Comparison of ENCODE assay signal across 23 cellular contexts in genomic region chr1:55448261-55448660, GRCh38.
DNase-seq lines count a peak whose midpoint lies in the region; ATAC-seq, FAIRE-seq and TF ChIP-seq lines count a peak whose summit lies in the region.
"Had no signal": no experiment of that assay in that cellular context is flagged by ENCODE, and none has a peak within 500 bp of the region (broad histone marks: within the 10 kb centered on the region; RNA-seq: fewer than 3 reads in every experiment).

No MANE protein-coding gene starts in this region.

- peaks cover 17% of the 10 kb centered on the region for H3K4me1 ChIP-seq in PC-9 (replicated peaks; ENCODE audit: insufficient read depth)
- H3K4me1 ChIP-seq in endothelial cell of umbilical vein (ENCODE audit: control insufficient read depth, extremely low read depth, insufficient read depth, low read length): peaks cover 28% of the 10 kb centered on the region

- H3K4me2 ChIP-seq in PC-9 (peak overlapping the region; percentile 29), endothelial cell of umbilical vein (ENCODE audit: insufficient read depth, low read length) (peak overlapping the region; percentile 36)

- H3K9me1 ChIP-seq in endothelial cell of umbilical vein (replicated peaks; ENCODE audit: control insufficient read depth, extremely low read depth, insufficient read depth, low read length): no peaks in the 10 kb centered on the region

- no peaks in the 10 kb centered on the region for H3K36me3 ChIP-seq in PC-9 (ENCODE audit: low read depth)
- no peaks in the 10 kb centered on the region for H3K36me3 ChIP-seq in endothelial cell of umbilical vein (ENCODE audit: control insufficient read depth in 2 of 2, extremely low read depth in 1 of 2, insufficient read depth in 2 of 2, low read length in 2 of 2)
- H3K36me3 ChIP-seq: MG63 had no signal

- POLR2A ChIA-PET in PC-9 (lab: Charles Lee; ENCODE audit: unreplicated experiment) (no interaction called here), endothelial cell of umbilical vein (lab: Charles Lee) (no interaction called here)

- FAIRE-seq in endothelial cell of umbilical vein (lab: Jason Lieb, UNC): no peak
- FAIRE-seq: GM19239, H54, K562 had no signal

- DNase-seq in ELR (ENCODE audit: low read depth): peak; percentile 45
- DNase-seq in PC-9: peak in 1 of 2 experiments; percentile 46
- peak; percentile 60 for DNase-seq in endothelial cell of umbilical vein (ENCODE audit: low read depth, low spot score)
- DNase-seq in NOMO-1 treated with DMSO at 0.1 percent for 48 hours (lab: John Stamatoyannopoulos, UW; ENCODE audit: unreplicated experiment): no peak
- DNase-seq in NCI-H1417 (lab: John Stamatoyannopoulos, UW): no peak
- no peak for DNase-seq in medulla oblongata (ENCODE audit: extremely low spot score)
- DNase-seq: AML-193; C1 segment of cervical spinal cord; CD8-positive, alpha-beta T cell; GF-D8; MG63; NCI-H1417 treated with DMSO at 0.1 percent for 48 hours; NCI-H187; NCI-H446 treated with DMSO at 0.1 percent for 48 hours; NCI-H526 treated with DMSO at 0.1 percent for 48 hours; RPMI8226; SHP77 treated with DMSO at 0.1 percent for 48 hours; T-cell had no signal

- no peaks in the 10 kb centered on the region for H3F3A ChIP-seq in PC-9 (ENCODE audit: insufficient read depth, low read depth)

- no peak overlapping the region for H2AFZ ChIP-seq in PC-9
- peak overlapping the region; percentile 26 for H2AFZ ChIP-seq in endothelial cell of umbilical vein (ENCODE audit: low read depth, low read length)

- CTCF ChIA-PET in PC-9 (lab: Charles Lee) (no interaction called here), endothelial cell of umbilical vein (lab: Charles Lee) (interaction anchor here (0.7 to 2.1 kb wide), 7 partner anchors 9 to 1131 kb away, joined by 3 to 8 read pairs (median 4); partner anchors contain the start of gene PLPP3)

- H4K20me1 ChIP-seq in PC-9 (ENCODE audit: insufficient read depth) (no peaks in the 10 kb centered on the region), endothelial cell of umbilical vein (replicated peaks; ENCODE audit: control insufficient read depth, extremely low read depth, insufficient read depth, low read length) (no peaks in the 10 kb centered on the region)

- dilution Hi-C loops in endothelial cell of umbilical vein (cut with MboI; ENCODE audit: extremely low pct_ligation_motif_present, low sequenced_read_pairs): no loop called here

- TF ChIP-seq POLR2A in endothelial cell of umbilical vein (IDR thresholded peaks at IDR 0.05; ENCODE audit: low read depth, low read length): no peak

- BruUV-seq in PC-9 (replicated peaks; lab: Mats Ljungman, UMichigan) (no TSS peak), endothelial cell of umbilical vein (replicated peaks; lab: Mats Ljungman, UMichigan) (no TSS peak)

- H3K27ac ChIP-seq in PC-9 (0 out of 2 replicates have a peak overlapping the region, but pooled peaks have one; percentile 20), endothelial cell of umbilical vein (ENCODE audit: insufficient read depth, low read depth, low read length) (peak overlapping the region; percentile 53)
- H3K27ac ChIP-seq: SK-N-MC had no signal

- H3K9ac ChIP-seq in endothelial cell of umbilical vein (replicated peaks; ENCODE audit: extremely low read depth, insufficient read depth, low read length): no peak overlapping the region

- 0 out of 2 replicates have a peak, but pooled peaks cover 3% of the 10 kb centered on the region for H3K9me2 ChIP-seq in PC-9 (ENCODE audit: insufficient read depth)

- TF ChIP-seq CTCF in PC-9 (conservative IDR thresholded peaks at IDR 0.05) (no peak), endothelial cell of umbilical vein (IDR thresholded peaks at IDR 0.05; ENCODE audit: extremely low read depth in 1 of 2, insufficient read depth in 1 of 2, low read depth in 1 of 2, low read length in 2 of 2) (no peak)

- ATAC-seq in GM21381 (IDR thresholded peaks at IDR 0.05; ENCODE audit: unreplicated experiment): no peak
- ATAC-seq: CD8-positive, alpha-beta T cell; K562; T-cell had no signal

- H3K9me3 ChIP-seq in PC-9 (ENCODE audit: insufficient read depth, low read depth): peaks cover 4% of the 10 kb centered on the region; the same call in 1 of the 2 replicates
- no peaks in the 10 kb centered on the region for H3K9me3 ChIP-seq in endothelial cell of umbilical vein (replicated peaks; ENCODE audit: control insufficient read depth, insufficient read depth, low read length)

- H3K4me3 ChIP-seq in PC-9: no peak overlapping the region
- H3K4me3 ChIP-seq in endothelial cell of umbilical vein (replicated peaks in 1 of 3; ENCODE audit: insufficient read depth in 1 of 3, low read depth in 1 of 3, low read length in 3 of 3): no peak overlapping the region
- H3K4me3 ChIP-seq: K562, MG63, SK-N-MC had no signal

- intact Hi-C loops in PC-9 (cut with micrococcal nuclease; ENCODE audit: unreplicated experiment) (no loop called here), endothelial cell of umbilical vein (cut with micrococcal nuclease) (no loop called here)

- H3K27me3 ChIP-seq in PC-9 (ENCODE audit: insufficient read depth, low read depth): no peaks in the 10 kb centered on the region
- H3K27me3 ChIP-seq in endothelial cell of umbilical vein (ENCODE audit: control insufficient read depth in 2 of 2, insufficient read depth in 2 of 2, low read length in 2 of 2): no peaks in the 10 kb centered on the region
- H3K27me3 ChIP-seq: MG63 had no signal

- H3K79me2 ChIP-seq in PC-9 (ENCODE audit: low read depth): no peaks in the 10 kb centered on the region
- no peaks in the 10 kb centered on the region for H3K79me2 ChIP-seq in endothelial cell of umbilical vein (ENCODE audit: control insufficient read depth, insufficient read depth, low read length)

TF ChIP-seq in endothelial cell of umbilical vein, 7 proteins besides CTCF, POLR2A, EP300 and RAD21:
- peak; percentile 70 for TF ChIP-seq GATA2 (IDR thresholded peaks at IDR 0.05; ENCODE audit: insufficient read depth, insufficient read length, low read depth, low read length)
- peak; percentile 17 for TF ChIP-seq JUN (IDR thresholded peaks at IDR 0.05; ENCODE audit: borderline replicate concordance, insufficient read depth, insufficient read length, low read depth)
- TF ChIP-seq MAX (IDR thresholded peaks at IDR 0.05; ENCODE audit: insufficient read depth, insufficient read length): no peak

Comparison
In these comparisons a context has a peak if more than half of its experiments do, and no peak if none do; other contexts are left out.
1. DNase-seq: peak in ELR (single experiment) and endothelial cell of umbilical vein (single experiment); none in NOMO-1 treated with DMSO at 0.1 percent for 48 hours (single experiment), NCI-H1417 (0 of 3) and medulla oblongata (single experiment).